Comparison of ENCODE assay signal across 1 cellular context in the genomic region with DNA sequence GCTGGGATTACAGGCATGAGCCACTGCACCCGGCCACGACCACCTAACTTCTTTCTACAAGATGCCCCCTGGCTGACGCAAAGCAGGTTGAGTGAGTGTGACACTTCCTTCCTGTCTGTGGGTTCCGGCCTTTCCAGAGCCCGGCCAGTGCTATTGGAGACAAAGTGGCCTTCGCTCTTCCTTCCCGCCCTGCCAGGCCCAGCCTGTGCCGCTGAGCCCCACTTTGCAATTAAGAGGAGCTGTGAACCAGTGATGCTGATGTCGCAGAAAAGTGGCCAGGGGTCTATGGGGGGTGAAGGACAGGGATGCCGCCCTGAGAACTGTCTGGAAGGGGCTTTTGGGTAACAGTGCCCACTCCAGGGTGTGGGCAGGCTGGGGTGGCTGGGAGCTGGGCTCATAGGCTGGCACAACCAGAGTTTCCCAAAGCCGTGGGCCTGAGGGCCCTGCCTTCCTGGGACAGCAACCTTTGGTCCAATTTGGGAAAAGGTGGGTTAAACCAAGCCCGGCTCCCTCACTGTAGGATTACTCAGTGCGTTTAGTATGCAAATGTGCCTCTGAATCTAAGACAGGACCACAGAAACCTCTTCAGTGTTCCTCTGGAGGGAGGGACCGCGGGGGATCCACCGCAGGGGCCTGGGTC.
TF ChIP-seq lines count a peak whose summit lies in the region.

No MANE protein-coding gene starts in this region.

TF ChIP-seq in GM23338, 12 proteins besides CTCF, POLR2A, EP300 and RAD21 (continued from another document):
- TF ChIP-seq, protein P1, sequence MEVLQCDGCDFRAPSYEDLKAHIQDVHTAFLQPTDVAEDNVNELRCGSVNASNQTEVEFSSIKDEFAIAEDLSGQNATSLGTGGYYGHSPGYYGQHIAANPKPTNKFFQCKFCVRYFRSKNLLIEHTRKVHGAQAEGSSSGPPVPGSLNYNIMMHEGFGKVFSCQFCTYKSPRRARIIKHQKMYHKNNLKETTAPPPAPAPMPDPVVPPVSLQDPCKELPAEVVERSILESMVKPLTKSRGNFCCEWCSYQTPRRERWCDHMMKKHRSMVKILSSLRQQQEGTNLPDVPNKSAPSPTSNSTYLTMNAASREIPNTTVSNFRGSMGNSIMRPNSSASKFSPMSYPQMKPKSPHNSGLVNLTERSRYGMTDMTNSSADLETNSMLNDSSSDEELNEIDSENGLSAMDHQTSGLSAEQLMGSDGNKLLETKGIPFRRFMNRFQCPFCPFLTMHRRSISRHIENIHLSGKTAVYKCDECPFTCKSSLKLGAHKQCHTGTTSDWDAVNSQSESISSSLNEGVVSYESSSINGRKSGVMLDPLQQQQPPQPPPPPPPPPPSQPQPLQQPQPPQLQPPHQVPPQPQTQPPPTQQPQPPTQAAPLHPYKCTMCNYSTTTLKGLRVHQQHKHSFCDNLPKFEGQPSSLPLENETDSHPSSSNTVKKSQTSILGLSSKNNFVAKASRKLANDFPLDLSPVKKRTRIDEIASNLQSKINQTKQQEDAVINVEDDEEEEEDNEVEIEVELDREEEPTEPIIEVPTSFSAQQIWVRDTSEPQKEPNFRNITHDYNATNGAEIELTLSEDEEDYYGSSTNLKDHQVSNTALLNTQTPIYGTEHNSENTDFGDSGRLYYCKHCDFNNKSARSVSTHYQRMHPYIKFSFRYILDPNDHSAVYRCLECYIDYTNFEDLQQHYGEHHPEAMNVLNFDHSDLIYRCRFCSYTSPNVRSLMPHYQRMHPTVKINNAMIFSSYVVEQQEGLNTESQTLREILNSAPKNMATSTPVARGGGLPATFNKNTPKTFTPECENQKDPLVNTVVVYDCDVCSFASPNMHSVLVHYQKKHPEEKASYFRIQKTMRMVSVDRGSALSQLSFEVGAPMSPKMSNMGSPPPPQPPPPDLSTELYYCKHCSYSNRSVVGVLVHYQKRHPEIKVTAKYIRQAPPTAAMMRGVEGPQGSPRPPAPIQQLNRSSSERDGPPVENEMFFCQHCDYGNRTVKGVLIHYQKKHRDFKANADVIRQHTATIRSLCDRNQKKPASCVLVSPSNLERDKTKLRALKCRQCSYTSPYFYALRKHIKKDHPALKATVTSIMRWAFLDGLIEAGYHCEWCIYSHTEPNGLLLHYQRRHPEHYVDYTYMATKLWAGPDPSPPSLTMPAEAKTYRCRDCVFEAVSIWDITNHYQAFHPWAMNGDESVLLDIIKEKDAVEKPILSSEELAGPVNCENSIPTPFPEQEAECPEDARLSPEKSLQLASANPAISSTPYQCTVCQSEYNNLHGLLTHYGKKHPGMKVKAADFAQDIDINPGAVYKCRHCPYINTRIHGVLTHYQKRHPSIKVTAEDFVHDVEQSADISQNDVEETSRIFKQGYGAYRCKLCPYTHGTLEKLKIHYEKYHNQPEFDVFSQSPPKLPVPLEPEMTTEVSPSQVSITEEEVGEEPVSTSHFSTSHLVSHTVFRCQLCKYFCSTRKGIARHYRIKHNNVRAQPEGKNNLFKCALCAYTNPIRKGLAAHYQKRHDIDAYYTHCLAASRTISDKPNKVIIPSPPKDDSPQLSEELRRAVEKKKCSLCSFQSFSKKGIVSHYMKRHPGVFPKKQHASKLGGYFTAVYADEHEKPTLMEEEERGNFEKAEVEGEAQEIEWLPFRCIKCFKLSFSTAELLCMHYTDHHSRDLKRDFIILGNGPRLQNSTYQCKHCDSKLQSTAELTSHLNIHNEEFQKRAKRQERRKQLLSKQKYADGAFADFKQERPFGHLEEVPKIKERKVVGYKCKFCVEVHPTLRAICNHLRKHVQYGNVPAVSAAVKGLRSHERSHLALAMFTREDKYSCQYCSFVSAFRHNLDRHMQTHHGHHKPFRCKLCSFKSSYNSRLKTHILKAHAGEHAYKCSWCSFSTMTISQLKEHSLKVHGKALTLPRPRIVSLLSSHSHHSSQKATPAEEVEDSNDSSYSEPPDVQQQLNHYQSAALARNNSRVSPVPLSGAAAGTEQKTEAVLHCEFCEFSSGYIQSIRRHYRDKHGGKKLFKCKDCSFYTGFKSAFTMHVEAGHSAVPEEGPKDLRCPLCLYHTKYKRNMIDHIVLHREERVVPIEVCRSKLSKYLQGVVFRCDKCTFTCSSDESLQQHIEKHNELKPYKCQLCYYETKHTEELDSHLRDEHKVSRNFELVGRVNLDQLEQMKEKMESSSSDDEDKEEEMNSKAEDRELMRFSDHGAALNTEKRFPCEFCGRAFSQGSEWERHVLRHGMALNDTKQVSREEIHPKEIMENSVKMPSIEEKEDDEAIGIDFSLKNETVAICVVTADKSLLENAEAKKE (CRISPR knock-in tag; IDR thresholded peaks at IDR 0.05), result no peak
- TF ChIP-seq, protein P2, sequence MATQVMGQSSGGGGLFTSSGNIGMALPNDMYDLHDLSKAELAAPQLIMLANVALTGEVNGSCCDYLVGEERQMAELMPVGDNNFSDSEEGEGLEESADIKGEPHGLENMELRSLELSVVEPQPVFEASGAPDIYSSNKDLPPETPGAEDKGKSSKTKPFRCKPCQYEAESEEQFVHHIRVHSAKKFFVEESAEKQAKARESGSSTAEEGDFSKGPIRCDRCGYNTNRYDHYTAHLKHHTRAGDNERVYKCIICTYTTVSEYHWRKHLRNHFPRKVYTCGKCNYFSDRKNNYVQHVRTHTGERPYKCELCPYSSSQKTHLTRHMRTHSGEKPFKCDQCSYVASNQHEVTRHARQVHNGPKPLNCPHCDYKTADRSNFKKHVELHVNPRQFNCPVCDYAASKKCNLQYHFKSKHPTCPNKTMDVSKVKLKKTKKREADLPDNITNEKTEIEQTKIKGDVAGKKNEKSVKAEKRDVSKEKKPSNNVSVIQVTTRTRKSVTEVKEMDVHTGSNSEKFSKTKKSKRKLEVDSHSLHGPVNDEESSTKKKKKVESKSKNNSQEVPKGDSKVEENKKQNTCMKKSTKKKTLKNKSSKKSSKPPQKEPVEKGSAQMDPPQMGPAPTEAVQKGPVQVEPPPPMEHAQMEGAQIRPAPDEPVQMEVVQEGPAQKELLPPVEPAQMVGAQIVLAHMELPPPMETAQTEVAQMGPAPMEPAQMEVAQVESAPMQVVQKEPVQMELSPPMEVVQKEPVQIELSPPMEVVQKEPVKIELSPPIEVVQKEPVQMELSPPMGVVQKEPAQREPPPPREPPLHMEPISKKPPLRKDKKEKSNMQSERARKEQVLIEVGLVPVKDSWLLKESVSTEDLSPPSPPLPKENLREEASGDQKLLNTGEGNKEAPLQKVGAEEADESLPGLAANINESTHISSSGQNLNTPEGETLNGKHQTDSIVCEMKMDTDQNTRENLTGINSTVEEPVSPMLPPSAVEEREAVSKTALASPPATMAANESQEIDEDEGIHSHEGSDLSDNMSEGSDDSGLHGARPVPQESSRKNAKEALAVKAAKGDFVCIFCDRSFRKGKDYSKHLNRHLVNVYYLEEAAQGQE (IDR thresholded peaks at IDR 0.05; ENCODE audit: unreplicated experiment), result no peak
- TF ChIP-seq JUNB (IDR thresholded peaks at IDR 0.05; ENCODE audit: unreplicated experiment), result no peak
TF ChIP-seq in GM23338: peak in this region for 0.
